8 cellular contexts compared by ENCODE assay signal in genomic region chr2:47310801-47311560, GRCh38. TPM values are rescaled to one million over a fixed set of nuclear protein-coding genes. Genes with fewer than 3 reads are reported as not detected.
DNase-seq lines count a peak whose midpoint lies in the region; ATAC-seq, FAIRE-seq and TF ChIP-seq lines count a peak whose summit lies in the region.

No MANE protein-coding gene starts in this region.

- intact Hi-C loops in dorsolateral prefrontal cortex (cut with DNase I): loop anchor here (1.0 to 5.0 kb wide), 2 partner anchors 39 to 322 kb away; no protein-coding TSS in a partner anchor
- intact Hi-C loops in posterior cingulate gyrus (cut with DNase I): loop anchor here (5.0 kb wide), 1 partner anchor 39 kb away; no protein-coding TSS in a partner anchor

- TF ChIP-seq CTCF in dorsolateral prefrontal cortex (IDR thresholded peaks at IDR 0.05 in 54 of 56, conservative IDR thresholded peaks at IDR 0.05 in 2 of 56; ENCODE audit: low read depth in 1 of 56, partially characterized antibody in 56 of 56) (peak in 6 of 56 donors; percentile 1 to 16 (median 11)), D721Med (IDR thresholded peaks at IDR 0.05; ENCODE audit: insufficient read depth, missing control alignments) (no peak)

- H3K4me3 ChIP-seq in dorsolateral prefrontal cortex: peak overlapping the region in 33 of 59 donors; percentile 9 to 62 (median 36)

- peak; percentile 8 for ATAC-seq in HG03457 (IDR thresholded peaks at IDR 0.05; ENCODE audit: unreplicated experiment)
- no peak for ATAC-seq in left lobe of liver

- DNase-seq in NCI-H1694 (lab: John Stamatoyannopoulos, UW): peak; percentile 13
- no peak for DNase-seq in NCI-H1694 treated with DMSO at 0.1 percent for 48 hours (lab: John Stamatoyannopoulos, UW)
- DNase-seq in dorsolateral prefrontal cortex: peak; percentile 21 to 95 (median 86)
- peak; percentile 71 to 98 (median 84) for DNase-seq in posterior cingulate gyrus
- no peak for DNase-seq in left lobe of liver (ENCODE audit: low spot score)
- DNase-seq in D721Med (ENCODE audit: insufficient read length, low spot score): no peak
- DNase-seq in activated T-cell treated with anti-CD3 and anti-CD28 coated beads, Interleukin-2, amount 50 U/mL, for 1 hour: no peak

- H3K27me3 ChIP-seq in dorsolateral prefrontal cortex: no peaks in the 10 kb centered on the region

- FAIRE-seq in D721Med (lab: Jason Lieb, UNC): no peak

- peak overlapping the region; percentile 80 to 100 (median 99) for H3K27ac ChIP-seq in dorsolateral prefrontal cortex

RNA-seq across cellular contexts. Expression of gene EPCAM, which starts 58.1 kb away (rescaled TPM):
- total RNA-seq in dorsolateral prefrontal cortex (10 to 100 TPM in 2 of 120 experiments, 1 to 10 TPM in 104, under 1 TPM in 10, not detected in 4; 0.62 to 11.2 (median 1.9) TPM), left lobe of liver (2.5 TPM)

Comparison
In these comparisons a context has a peak if more than half of its experiments do, and no peak if none do; other contexts are left out.
1. DNase-seq: peak in NCI-H1694 (single experiment), dorsolateral prefrontal cortex (10 of 10) and posterior cingulate gyrus (10 of 10); none in NCI-H1694 treated with DMSO at 0.1 percent for 48 hours (single experiment), left lobe of liver (single experiment), D721Med (single experiment) and activated T-cell treated with anti-CD3 and anti-CD28 coated beads, Interleukin-2, amount 50 U/mL, for 1 hour (single experiment).